In genomic region chr18:57094199-57094598, GRCh38 we compare ENCODE assay signal across 21 cellular contexts. TPM values are rescaled to one million over a fixed set of nuclear protein-coding genes. Genes with fewer than 3 reads are reported as not detected.
DNase-seq lines count a peak whose midpoint lies in the region; ATAC-seq and TF ChIP-seq lines count a peak whose summit lies in the region.
"Had no signal": no experiment of that assay in that cellular context is flagged by ENCODE, and none has a peak within 500 bp of the region (broad histone marks: within the 10 kb centered on the region; RNA-seq: fewer than 3 reads in every experiment).

No MANE protein-coding gene starts in this region.

- peaks cover under 1% of the 10 kb centered on the region for H3K36me3 Mint-ChIP-seq in glutamatergic neuron (ENCODE audit: unreplicated experiment)
- no peaks in the 10 kb centered on the region for H3K36me3 Mint-ChIP-seq in activated naive CD4-positive, alpha-beta T cell treated with anti-CD3 and anti-CD28 coated beads, Interleukin-2, amount 50 U/mL, for 72 hours
- H3K36me3 Mint-ChIP-seq: CD8-positive, alpha-beta T cell had no signal

- H3K36me3 ChIP-seq in HEK293 (ENCODE audit: control insufficient read depth in 2 of 2, insufficient read depth in 1 of 2, low read length in 2 of 2) = no peaks in the 10 kb centered on the region

- peaks cover 3% of the 10 kb centered on the region for H3K9me3 Mint-ChIP-seq in glutamatergic neuron (ENCODE audit: unreplicated experiment)
- H3K9me3 Mint-ChIP-seq in activated naive CD4-positive, alpha-beta T cell treated with anti-CD3 and anti-CD28 coated beads, Interleukin-2, amount 50 U/mL, for 72 hours = no peaks in the 10 kb centered on the region
- H3K9me3 Mint-ChIP-seq: CD8-positive, alpha-beta T cell had no signal

- H3K4me3 ChIP-seq in HEK293 (ENCODE audit: low read depth, low read length) = no peak overlapping the region

- H3K9me3 ChIP-seq in HEK293 (ENCODE audit: control insufficient read depth, insufficient read depth, low read depth, low read length) = no peaks in the 10 kb centered on the region
- H3K9me3 ChIP-seq: Caco-2 had no signal

- POLR2A ChIA-PET in HEK293 (lab: Yijun Ruan, JAX) = no interaction called here

- peaks cover 3% of the 10 kb centered on the region for H3K27me3 Mint-ChIP-seq in glutamatergic neuron (ENCODE audit: unreplicated experiment)

- CTCF ChIA-PET in HEK293 (lab: Yijun Ruan, JAX) = interaction anchor here (0.6 kb wide), 2 partner anchors 344 to 382 kb away, joined by 3 read pairs; no protein-coding TSS in a partner anchor

- no peak for TF ChIP-seq CTCF in HEK293 (tag by site-specific recombination; IDR thresholded peaks at IDR 0.05)
- no peak for TF ChIP-seq CTCF in glutamatergic neuron (IDR thresholded peaks at IDR 0.05; ENCODE audit: partially characterized antibody, unreplicated experiment)

- peak overlapping the region; percentile 91 for H3K27ac Mint-ChIP-seq in glutamatergic neuron (ENCODE audit: unreplicated experiment)
- H3K27ac Mint-ChIP-seq in activated naive CD4-positive, alpha-beta T cell treated with anti-CD3 and anti-CD28 coated beads, Interleukin-2, amount 50 U/mL, for 72 hours = no peak overlapping the region
- H3K27ac Mint-ChIP-seq: CD8-positive, alpha-beta T cell; IgD-negative memory B cell had no signal

- no peaks in the 10 kb centered on the region for H3K4me1 ChIP-seq in HEK293 (ENCODE audit: control insufficient read depth, insufficient read depth, low read length)
- H3K4me1 ChIP-seq: Caco-2 had no signal

- DNase-seq in glutamatergic neuron (no peak), activated gamma-delta T cell treated with Interleukin-2 at 50 U/mL for 16 hours (no peak), HK-2 (ENCODE audit: unreplicated experiment) (no peak), hypothalamus (lab: John Stamatoyannopoulos, UW) (no peak)
- no peak for DNase-seq in activated naive CD4-positive, alpha-beta T cell treated with anti-CD3 and anti-CD28 coated beads, Interleukin-2, amount 50 U/mL, for 72 hours (ENCODE audit: low spot score in 2 of 2)
- DNase-seq: Caco-2; CD8-positive, alpha-beta T cell; GDM1; Karpas-422; NCI-H1092 treated with DMSO at 0.1 percent for 48 hours; NCI-H1436; NCI-H187 treated with DMSO at 0.1 percent for 48 hours; NCI-H2171 treated with DMSO at 0.1 percent for 48 hours; NCI-H345; NCI-H510A treated with DMSO at 0.1 percent for 48 hours had no signal

- H3K4me1 Mint-ChIP-seq in glutamatergic neuron (ENCODE audit: low read depth, unreplicated experiment) = peaks cover 17% of the 10 kb centered on the region

- H3K27ac ChIP-seq in HEK293 (ENCODE audit: extremely low read depth, low read depth, low read length) = no peak overlapping the region
- H3K27ac ChIP-seq: C4-2B had no signal

- no peak for ATAC-seq in activated naive CD4-positive, alpha-beta T cell treated with anti-CD3 and anti-CD28 coated beads, Interleukin-2, amount 50 U/mL, for 72 hours
- ATAC-seq: CD8-positive, alpha-beta T cell had no signal

- peak overlapping the region; percentile 53 for H3K4me3 Mint-ChIP-seq in glutamatergic neuron (ENCODE audit: unreplicated experiment)
- H3K4me3 Mint-ChIP-seq: CD8-positive, alpha-beta T cell; IgD-negative memory B cell had no signal

TF ChIP-seq in HEK293, 187 proteins besides CTCF, POLR2A, EP300 and RAD21:
- TF ChIP-seq ZNF26 (tag by site-specific recombination; IDR thresholded peaks at IDR 0.05) = no peak
- TF ChIP-seq GLI2 (tag by site-specific recombination; IDR thresholded peaks at IDR 0.05; ENCODE audit: borderline replicate concordance, low read depth) = no peak
- TF ChIP-seq REST (tag by site-specific recombination; IDR thresholded peaks at IDR 0.05) = peak; percentile 74
- TF ChIP-seq ZNF514 (tag by site-specific recombination; IDR thresholded peaks at IDR 0.05) = no peak

TF ChIP-seq in PFSK-1, 5 proteins besides CTCF, POLR2A, EP300 and RAD21:
- TF ChIP-seq TAF1 (IDR thresholded peaks at IDR 0.05; ENCODE audit: borderline replicate concordance, insufficient read depth, low read length) (no peak), REST (IDR thresholded peaks at IDR 0.05; ENCODE audit: insufficient read depth in 1 of 2, low read depth in 2 of 2, low read length in 2 of 2) (peak; percentile 29 to 86; a peak in 2 of 4 replicates)
TF ChIP-seq in PFSK-1: peak in this region for 1.

RNA-seq across cellular contexts. Expression of gene BOD1L2, which starts 52.7 kb away (rescaled TPM):
- not detected for polyA plus RNA-seq in PFSK-1 (2012; ENCODE audit: insufficient read length, low read depth)
- not detected for total RNA-seq in glutamatergic neuron (ENCODE audit: unreplicated experiment)
- not detected for total RNA-seq in activated naive CD4-positive, alpha-beta T cell treated with anti-CD3 and anti-CD28 coated beads, Interleukin-2, amount 50 U/mL, for 72 hours
- total RNA-seq: A673; Caco-2; CD8-positive, alpha-beta T cell; H4 had no signal
- polyA plus RNA-seq: IgD-negative memory B cell had no signal
